Comparison of ENCODE assay signal across 9 cellular contexts in genomic region chr2:119264781-119265692, GRCh38. TPM values are rescaled to one million over a fixed set of nuclear protein-coding genes. Genes with fewer than 3 reads are reported as not detected.
A peak's percentile ranks its signal among the peaks of the same experiment; 100 is the strongest.
DNase-seq lines count a peak whose midpoint lies in the region; ATAC-seq and TF ChIP-seq lines count a peak whose summit lies in the region.
"Had no signal": no experiment of that assay in that cellular context is flagged by ENCODE, and none has a peak within 500 bp of the region (broad histone marks: within the 10 kb centered on the region; RNA-seq: fewer than 3 reads in every experiment).

No MANE protein-coding gene starts in this region.

- no peaks in the 10 kb centered on the region for H3K79me2 ChIP-seq in parathyroid adenoma

- H3K36me3 ChIP-seq in parathyroid adenoma (ENCODE audit: control insufficient read depth, insufficient read depth, low read length) = no peaks in the 10 kb centered on the region

- CTCF ChIA-PET in Calu3 (lab: Charles Lee) = interaction anchor here (0.5 to 1.2 kb wide), 4 partner anchors 11 to 1073 kb away, joined by 3 to 8 read pairs (median 4); no protein-coding TSS in a partner anchor

- TF ChIP-seq CTCF in Calu3 (IDR thresholded peaks at IDR 0.05; ENCODE audit: unreplicated experiment) = peak; percentile 82
- peak; percentile 92 for TF ChIP-seq CTCF in fibroblast of pulmonary artery (IDR thresholded peaks at IDR 0.05; ENCODE audit: low read length, missing control alignments)
- TF ChIP-seq CTCF in parathyroid adenoma (IDR thresholded peaks at IDR 0.05) = peak; percentile 91

- no peaks in the 10 kb centered on the region for H3K27me3 Mint-ChIP-seq in Calu3 (ENCODE audit: unreplicated experiment)

- DNase-seq in Calu3 = peak; percentile 67
- peak; percentile 60 for DNase-seq in GM19240 (ENCODE audit: insufficient read length, low spot score)
- peak; percentile 25 for DNase-seq in NCI-H2171 (lab: John Stamatoyannopoulos, UW)
- DNase-seq in activated CD4-positive, alpha-beta T cell treated with anti-CD3 and anti-CD28 coated beads for 48 hours = peak; percentile 50
- DNase-seq in fibroblast of pulmonary artery (ENCODE audit: low read depth) = peak; percentile 68
- DNase-seq in effector CD8-positive, alpha-beta T cell (lab: John Stamatoyannopoulos, UW) = no peak

- H3K4me1 Mint-ChIP-seq in Calu3 (ENCODE audit: low read depth, unreplicated experiment) = no peaks in the 10 kb centered on the region

- H3K27me3 ChIP-seq in parathyroid adenoma (ENCODE audit: control insufficient read depth, insufficient read depth, low read length) = no peaks in the 10 kb centered on the region

- no peaks in the 10 kb centered on the region for H3K9me3 Mint-ChIP-seq in Calu3 (ENCODE audit: low read depth, unreplicated experiment)
- H3K9me3 Mint-ChIP-seq: T-helper 1 cell treated with Interleukin-12 subunit alpha and Interleukin-12 subunit beta and Interleukin-4 antibody, amounts not matched to agents 30 μg/mL and 1 μg/mL, for 36 hours had no signal

- H3K9me3 ChIP-seq in parathyroid adenoma (ENCODE audit: control insufficient read depth, low read length) = no peaks in the 10 kb centered on the region

- BruUV-seq in Calu3 (replicated peaks; lab: Mats Ljungman, UMichigan) = TSS peak; percentile 23

- no peak overlapping the region for H3K4me2 ChIP-seq in parathyroid adenoma (ENCODE audit: low read length)

- peaks cover 8% of the 10 kb centered on the region for H3K36me3 Mint-ChIP-seq in Calu3 (ENCODE audit: insufficient read depth, unreplicated experiment)

- H3K27ac Mint-ChIP-seq in Calu3 (ENCODE audit: unreplicated experiment) = no peak overlapping the region
- H3K27ac Mint-ChIP-seq: T-helper 1 cell treated with Interleukin-12 subunit alpha and Interleukin-12 subunit beta and Interleukin-4 antibody, amounts not matched to agents 30 μg/mL and 1 μg/mL, for 36 hours had no signal

- intact Hi-C loops in Calu3 (cut with micrococcal nuclease; ENCODE audit: unreplicated experiment) = loop anchor here (1.0 to 5.0 kb wide), 2 partner anchors 238 to 254 kb away; no protein-coding TSS in a partner anchor

- H3K9ac ChIP-seq in parathyroid adenoma = no peak overlapping the region

- H2AFZ ChIP-seq in parathyroid adenoma = no peak overlapping the region

- H3K4me1 ChIP-seq in parathyroid adenoma = peaks cover 4% of the 10 kb centered on the region

- H3K4me3 ChIP-seq in fibroblast of pulmonary artery (replicated peaks; ENCODE audit: low read depth, low read length) (no peak overlapping the region), parathyroid adenoma (ENCODE audit: low read depth, low read length) (no peak overlapping the region)

- no peak overlapping the region for H3K4me3 Mint-ChIP-seq in Calu3 (ENCODE audit: low read depth, unreplicated experiment)
- H3K4me3 Mint-ChIP-seq: T-helper 1 cell treated with Interleukin-12 subunit alpha and Interleukin-12 subunit beta and Interleukin-4 antibody, amounts not matched to agents 30 μg/mL and 1 μg/mL, for 36 hours had no signal

- ATAC-seq in HG03103 (IDR thresholded peaks at IDR 0.05; ENCODE audit: low read depth, unreplicated experiment) = peak; percentile 91

- H3K27ac ChIP-seq in parathyroid adenoma = no peak overlapping the region

RNA-seq across cellular contexts. Expression of gene STEAP3, which starts 41.4 kb away (rescaled TPM):
- 28.3 and 30.5 TPM in 2 replicates for total RNA-seq in Calu3 (2022)
